In the genomic region with DNA sequence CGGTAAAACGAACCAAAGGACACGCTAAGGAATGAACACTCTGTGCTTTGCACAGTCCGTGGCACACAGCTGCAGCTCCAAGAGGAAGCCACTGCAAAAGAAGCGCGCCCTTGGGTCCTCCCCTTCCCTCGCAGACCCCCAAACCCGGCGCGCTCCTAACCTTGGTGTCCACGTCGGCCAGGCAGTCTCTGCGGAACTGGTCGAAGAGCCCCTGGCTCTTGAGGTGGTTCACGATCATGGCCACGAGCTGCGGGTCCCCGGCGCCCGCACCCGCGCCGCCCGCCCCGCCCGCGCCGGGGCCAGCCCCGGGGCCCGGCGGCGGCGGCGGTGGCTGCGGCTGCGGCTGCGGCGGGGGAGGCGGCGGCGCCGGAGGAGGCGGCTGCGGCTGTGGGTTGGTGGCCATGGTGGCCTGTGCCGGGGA, we compare ENCODE assay signal across 8 cellular contexts. TPM values are rescaled to one million over a fixed set of nuclear protein-coding genes. Genes with fewer than 3 reads are reported as not detected.
DNase-seq lines count a peak whose midpoint lies in the region; ATAC-seq and TF ChIP-seq lines count a peak whose summit lies in the region.

No MANE protein-coding gene starts in this region.

- TF ChIP-seq CTCF in uterus (IDR thresholded peaks at IDR 0.05) = no peak

- H3K4me1 ChIP-seq in SJCRH30 = peaks cover 4% of the 10 kb centered on the region; the same call in 1 of the 2 replicates
- peaks cover 23% of the 10 kb centered on the region for H3K4me1 ChIP-seq in muscle layer of colon (ENCODE audit: insufficient read depth, low read length)
- no peaks in the 10 kb centered on the region for H3K4me1 ChIP-seq in uterus

- H3K9me3 ChIP-seq in SJCRH30 (replicated peaks) (no peaks in the 10 kb centered on the region), muscle layer of colon (ENCODE audit: low read length) (no peaks in the 10 kb centered on the region), uterus (no peaks in the 10 kb centered on the region)

- peak overlapping the region; percentile 88 for H3K4me3 Mint-ChIP-seq in activated CD8-positive, alpha-beta memory T cell treated with anti-CD3 and anti-CD28 coated beads, Interleukin-2, amount 10 ng/mL, durations not matched to agents 7 days and 5 days

- no peak for TF ChIP-seq POLR2A in uterus (IDR thresholded peaks at IDR 0.05)

- peaks cover 34% of the 10 kb centered on the region for H3K4me1 Mint-ChIP-seq in activated CD8-positive, alpha-beta memory T cell treated with anti-CD3 and anti-CD28 coated beads, Interleukin-2, amount 10 ng/mL, durations not matched to agents 7 days and 5 days

- peak overlapping the region; percentile 70 for H3K27ac ChIP-seq in SJCRH30
- H3K27ac ChIP-seq in muscle layer of colon (ENCODE audit: low read depth, low read length) = peak overlapping the region; percentile 95
- peak overlapping the region; percentile 86 to 93 for H3K27ac ChIP-seq in uterus

- peak overlapping the region; percentile 52 for H3K9ac ChIP-seq in muscle layer of colon (ENCODE audit: low read length)

- H3K27me3 ChIP-seq in SJCRH30 = no peaks in the 10 kb centered on the region
- no peaks in the 10 kb centered on the region for H3K27me3 ChIP-seq in muscle layer of colon (ENCODE audit: control insufficient read depth in 1 of 2, insufficient read depth in 2 of 2, low read length in 2 of 2)
- H3K27me3 ChIP-seq in uterus = no peaks in the 10 kb centered on the region

- CTCF ChIA-PET in activated CD8-positive, alpha-beta memory T cell treated with anti-CD3 and anti-CD28 coated beads, Interleukin-2, amount 10 ng/mL, durations not matched to agents 7 days and 5 days (lab: Charles Lee) = interaction anchor here (1.5 to 2.9 kb wide), 3 partner anchors 27 to 36 kb away, joined by 3 to 17 read pairs (median 5); no protein-coding TSS in a partner anchor

- peak overlapping the region; percentile 90 for H3K27ac Mint-ChIP-seq in activated CD8-positive, alpha-beta memory T cell treated with anti-CD3 and anti-CD28 coated beads, Interleukin-2, amount 10 ng/mL, durations not matched to agents 7 days and 5 days

- ATAC-seq in activated CD8-positive, alpha-beta memory T cell treated with anti-CD3 and anti-CD28 coated beads, Interleukin-2, amount 10 ng/mL, durations not matched to agents 7 days and 5 days = peak; percentile 54
- peak; percentile 41 for ATAC-seq in HG02970 (IDR thresholded peaks at IDR 0.05; ENCODE audit: low FRiP score, unreplicated experiment)

- DNase-seq in activated CD8-positive, alpha-beta memory T cell treated with anti-CD3 and anti-CD28 coated beads, Interleukin-2, amount 10 ng/mL, durations not matched to agents 7 days and 5 days = peak; percentile 62
- no peak for DNase-seq in activated CD8-positive, alpha-beta memory T cell treated with anti-CD3 and anti-CD28 coated beads for 24 hours
- peak; percentile 44 to 52 for DNase-seq in SJCRH30
- peak; percentile 59 for DNase-seq in ecto neural progenitor cell (ENCODE audit: low spot score)
- no peak for DNase-seq in uterus
- DNase-seq in H4 (ENCODE audit: low spot score) = no peak

- H3K4me3 ChIP-seq in SJCRH30 = peak overlapping the region; percentile 73
- peak overlapping the region; percentile 98 to 99 for H3K4me3 ChIP-seq in muscle layer of colon (ENCODE audit: low read depth in 1 of 2, low read length in 2 of 2)
- peak overlapping the region; percentile 67 to 72 for H3K4me3 ChIP-seq in uterus

- no peaks in the 10 kb centered on the region for H3K9me3 Mint-ChIP-seq in activated CD8-positive, alpha-beta memory T cell treated with anti-CD3 and anti-CD28 coated beads, Interleukin-2, amount 10 ng/mL, durations not matched to agents 7 days and 5 days (ENCODE audit: low read depth)

- H3K27me3 Mint-ChIP-seq in activated CD8-positive, alpha-beta memory T cell treated with anti-CD3 and anti-CD28 coated beads, Interleukin-2, amount 10 ng/mL, durations not matched to agents 7 days and 5 days = no peaks in the 10 kb centered on the region

- H3K36me3 ChIP-seq in SJCRH30 = no peaks in the 10 kb centered on the region
- H3K36me3 ChIP-seq in muscle layer of colon (ENCODE audit: insufficient read depth, low read length) = no peaks in the 10 kb centered on the region
- no peaks in the 10 kb centered on the region for H3K36me3 ChIP-seq in uterus

- intact Hi-C loops in uterus (cut with DNase I; ENCODE audit: low total_unique reads) = no loop called here

- peaks cover 8% of the 10 kb centered on the region for H3K36me3 Mint-ChIP-seq in activated CD8-positive, alpha-beta memory T cell treated with anti-CD3 and anti-CD28 coated beads, Interleukin-2, amount 10 ng/mL, durations not matched to agents 7 days and 5 days

RNA-seq across cellular contexts. Expression of a gene that starts 0.3 kb away (rescaled TPM):
- 10 to 100 TPM; 28.4 to 31.2 TPM for total RNA-seq in activated CD8-positive, alpha-beta memory T cell treated with anti-CD3 and anti-CD28 coated beads, Interleukin-2, amount 10 ng/mL, durations not matched to agents 7 days and 5 days
- total RNA-seq in SJCRH30 (2014; rRNA removed; shearing (Covaris generic)) = 32.7 and 37.7 TPM in 2 replicates
- 10 to 100 TPM; 17.9 to 64.8 (median 50.5) TPM for total RNA-seq in uterus
- total RNA-seq in H4 (2014; rRNA removed; shearing (Covaris generic)) = 9.2 and 14.3 TPM in 2 replicates

Comparison
In these comparisons a context has a peak if more than half of its experiments do, and no peak if none do; other contexts are left out.
1. DNase-seq: peak in activated CD8-positive, alpha-beta memory T cell treated with anti-CD3 and anti-CD28 coated beads, Interleukin-2, amount 10 ng/mL, durations not matched to agents 7 days and 5 days (single experiment), SJCRH30 (2 of 2) and ecto neural progenitor cell (single experiment); none in activated CD8-positive, alpha-beta memory T cell treated with anti-CD3 and anti-CD28 coated beads for 24 hours (single experiment), uterus (0 of 2) and H4 (single experiment).
2. Peak in every context shown above with its lines, with median percentiles within 50 percentile points of each other: H3K27ac ChIP-seq and H3K4me3 ChIP-seq.